Comparison of ENCODE assay signal across 1 cellular context in the genomic region with DNA sequence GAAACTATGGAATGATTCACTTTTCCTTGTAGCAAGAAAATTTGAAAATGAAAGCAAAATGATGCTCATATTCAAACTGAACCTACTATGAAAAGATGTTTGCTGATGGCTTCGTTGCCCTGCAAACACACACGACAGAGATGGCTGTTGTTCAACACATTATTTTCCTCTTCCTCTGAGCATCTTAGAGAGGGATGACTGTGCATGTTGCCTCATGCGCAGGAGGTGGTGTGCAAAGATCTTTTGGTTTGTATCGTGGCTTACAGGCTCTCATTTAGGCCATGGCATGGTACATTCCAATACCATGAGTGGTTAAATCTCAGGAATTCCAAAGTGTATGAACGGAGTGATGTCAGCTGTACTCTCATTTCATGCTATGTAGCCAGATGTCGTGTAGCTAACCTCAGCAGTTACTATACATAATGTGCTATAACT.
TF ChIP-seq lines count a peak whose summit lies in the region.

No MANE protein-coding gene starts in this region.

TF ChIP-seq in GM23338, 12 proteins besides CTCF, POLR2A, EP300 and RAD21 (continued from another document):
- TF ChIP-seq, protein P1, sequence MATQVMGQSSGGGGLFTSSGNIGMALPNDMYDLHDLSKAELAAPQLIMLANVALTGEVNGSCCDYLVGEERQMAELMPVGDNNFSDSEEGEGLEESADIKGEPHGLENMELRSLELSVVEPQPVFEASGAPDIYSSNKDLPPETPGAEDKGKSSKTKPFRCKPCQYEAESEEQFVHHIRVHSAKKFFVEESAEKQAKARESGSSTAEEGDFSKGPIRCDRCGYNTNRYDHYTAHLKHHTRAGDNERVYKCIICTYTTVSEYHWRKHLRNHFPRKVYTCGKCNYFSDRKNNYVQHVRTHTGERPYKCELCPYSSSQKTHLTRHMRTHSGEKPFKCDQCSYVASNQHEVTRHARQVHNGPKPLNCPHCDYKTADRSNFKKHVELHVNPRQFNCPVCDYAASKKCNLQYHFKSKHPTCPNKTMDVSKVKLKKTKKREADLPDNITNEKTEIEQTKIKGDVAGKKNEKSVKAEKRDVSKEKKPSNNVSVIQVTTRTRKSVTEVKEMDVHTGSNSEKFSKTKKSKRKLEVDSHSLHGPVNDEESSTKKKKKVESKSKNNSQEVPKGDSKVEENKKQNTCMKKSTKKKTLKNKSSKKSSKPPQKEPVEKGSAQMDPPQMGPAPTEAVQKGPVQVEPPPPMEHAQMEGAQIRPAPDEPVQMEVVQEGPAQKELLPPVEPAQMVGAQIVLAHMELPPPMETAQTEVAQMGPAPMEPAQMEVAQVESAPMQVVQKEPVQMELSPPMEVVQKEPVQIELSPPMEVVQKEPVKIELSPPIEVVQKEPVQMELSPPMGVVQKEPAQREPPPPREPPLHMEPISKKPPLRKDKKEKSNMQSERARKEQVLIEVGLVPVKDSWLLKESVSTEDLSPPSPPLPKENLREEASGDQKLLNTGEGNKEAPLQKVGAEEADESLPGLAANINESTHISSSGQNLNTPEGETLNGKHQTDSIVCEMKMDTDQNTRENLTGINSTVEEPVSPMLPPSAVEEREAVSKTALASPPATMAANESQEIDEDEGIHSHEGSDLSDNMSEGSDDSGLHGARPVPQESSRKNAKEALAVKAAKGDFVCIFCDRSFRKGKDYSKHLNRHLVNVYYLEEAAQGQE (IDR thresholded peaks at IDR 0.05; ENCODE audit: unreplicated experiment) = no peak
